ENCODE assay signal across 25 cellular contexts in genomic region chr1:12249181-12249580, GRCh38. TPM values are rescaled to one million over a fixed set of nuclear protein-coding genes. Genes with fewer than 3 reads are reported as not detected.
DNase-seq lines count a peak whose midpoint lies in the region; ATAC-seq and TF ChIP-seq lines count a peak whose summit lies in the region.
"Had no signal": no experiment of that assay in that cellular context is flagged by ENCODE, and none has a peak within 500 bp of the region (broad histone marks: within the 10 kb centered on the region; RNA-seq: fewer than 3 reads in every experiment).

No MANE protein-coding gene starts in this region.

- WGBS in IMR-90 (ENCODE audit: extremely low coverage in 2 of 2, insufficient read length in 1 of 2), 2 experiments: no CpG with 5 or more reads among the region's 1 CpG
- no CpG with 5 or more reads among the region's 1 CpG for WGBS in mesendoderm (ENCODE audit: extremely low coverage, insufficient coverage, low lambda C conversion rate)
- 83 to 100% methylated on average over 1 of the region's 1 CpG for WGBS in esophagus squamous epithelium, 2 donors

- H2AK5ac ChIP-seq in IMR-90 (ENCODE audit: low read depth, low read length) (no peak overlapping the region), mesendoderm (ENCODE audit: low read length) (no peak overlapping the region)

- peaks cover 28% of the 10 kb centered on the region for H3K36me3 ChIP-seq in IMR-90 (ENCODE audit: control insufficient read depth, insufficient read depth, low read length)
- H3K36me3 ChIP-seq in mesendoderm (ENCODE audit: control insufficient read depth, insufficient read depth, low read length): peaks cover 7% of the 10 kb centered on the region
- peaks cover 5 to 100% (median 34%) of the 10 kb centered on the region in 3 donors for H3K36me3 ChIP-seq in esophagus squamous epithelium
- H3K36me3 ChIP-seq in mucosa of descending colon (ENCODE audit: low read depth): peaks cover 3% of the 10 kb centered on the region

- H3K4me2 ChIP-seq in IMR-90 (ENCODE audit: low read depth, low read length) (no peak overlapping the region), mesendoderm (ENCODE audit: low read length) (no peak overlapping the region)
- H3K4me2 ChIP-seq: KMS-11 had no signal

- dilution Hi-C loops in IMR-90 (cut with HindIII; ENCODE audit: low sequenced_read_pairs, unreplicated experiment): no loop called here

- H2BK20ac ChIP-seq in IMR-90 (ENCODE audit: low read depth, low read length): no peak overlapping the region

- H2BK120ac ChIP-seq in IMR-90 (ENCODE audit: low read depth, low read length) (no peak overlapping the region), mesendoderm (ENCODE audit: low read depth, low read length) (no peak overlapping the region)

- no peak overlapping the region for H2BK15ac ChIP-seq in IMR-90 (ENCODE audit: low read depth, low read length)
- no peak overlapping the region for H2BK15ac ChIP-seq in mesendoderm (replicated peaks; ENCODE audit: low read depth)

- H3K9me1 ChIP-seq in IMR-90 (ENCODE audit: insufficient read depth, low read length): no peaks in the 10 kb centered on the region; the same call in 1 of the 2 replicates

- no peak overlapping the region for H4K91ac ChIP-seq in IMR-90 (ENCODE audit: insufficient read depth, low read depth, low read length)

- H3K18ac ChIP-seq in IMR-90 (ENCODE audit: low read depth, low read length): no peak overlapping the region
- H3K18ac ChIP-seq in mesendoderm (ENCODE audit: low read length): no peak overlapping the region

- in situ Hi-C loops in IMR-90 (cut with MboI; ENCODE audit: low sequenced_read_pairs): no loop called here

- TF ChIP-seq POLR2A in IMR-90 (IDR thresholded peaks at IDR 0.05; ENCODE audit: low read depth, low read length) (no peak), esophagus squamous epithelium (IDR thresholded peaks at IDR 0.05) (no peak)

- intact Hi-C loops in IMR-90 (cut with micrococcal nuclease) (no loop called here), esophagus squamous epithelium (cut with DNase I) (no loop called here), mucosa of descending colon (cut with DNase I, micrococcal nuclease) (no loop called here)

- H3K4me1 ChIP-seq in IMR-90 (ENCODE audit: control insufficient read depth, insufficient read depth, low read length): 0 out of 2 replicates have a peak, but pooled peaks cover 3% of the 10 kb centered on the region
- no peaks in the 10 kb centered on the region for H3K4me1 ChIP-seq in mesendoderm (ENCODE audit: control insufficient read depth, low read depth, low read length)
- H3K4me1 ChIP-seq in esophagus squamous epithelium: peaks cover 0 to 24% (median 7%) of the 10 kb centered on the region in 3 donors
- H3K4me1 ChIP-seq in mucosa of descending colon (ENCODE audit: low read depth): no peaks in the 10 kb centered on the region
- H3K4me1 ChIP-seq: foreskin keratinocyte, transverse colon had no signal

- ATAC-seq in IMR-90 (ENCODE audit: low read depth) (peak; percentile 70), mucosa of descending colon (no peak)
- ATAC-seq: activated naive CD8-positive, alpha-beta T cell treated with anti-CD3 and anti-CD28 coated beads, Interleukin-2, amount 50 U/mL, for 24 hours; foreskin keratinocyte; stimulated activated naive CD8-positive, alpha-beta T cell treated with anti-CD3 and anti-CD28 coated beads, Interleukin-15, amount 100 ng/mL, for 72 hours; T-helper 17 cell had no signal

- TF ChIP-seq CTCF in IMR-90 (conservative IDR thresholded peaks at IDR 0.05; ENCODE audit: low read depth, low read length) (no peak), epithelial cell of esophagus (IDR thresholded peaks at IDR 0.05; ENCODE audit: insufficient read depth, low read depth, low read length, missing control alignments) (no peak), esophagus squamous epithelium (IDR thresholded peaks at IDR 0.05) (no peak), mucosa of descending colon (IDR thresholded peaks at IDR 0.05) (no peak)

- no peak overlapping the region for H4K5ac ChIP-seq in IMR-90 (ENCODE audit: low read depth, low read length)
- H4K5ac ChIP-seq in mesendoderm (ENCODE audit: low read length): no peak overlapping the region

- no peak overlapping the region for H2AK9ac ChIP-seq in IMR-90 (replicated peaks; ENCODE audit: low read depth, low read length, poor library complexity)

- H3K79me1 ChIP-seq in IMR-90 (ENCODE audit: low read depth in 1 of 2, low read length in 2 of 2): peaks cover 4 to 12% of the 10 kb centered on the region in 2 experiments; a peak in 2 of 4 replicates
- no peaks in the 10 kb centered on the region for H3K79me1 ChIP-seq in mesendoderm (ENCODE audit: low read length)

- H3K9ac ChIP-seq in IMR-90 (ENCODE audit: low read depth, low read length): no peak overlapping the region
- H3K9ac ChIP-seq in mesendoderm (ENCODE audit: low read length): no peak overlapping the region
- H3K9ac ChIP-seq: KMS-11 had no signal

- no peaks in the 10 kb centered on the region for H4K20me1 ChIP-seq in IMR-90 (ENCODE audit: insufficient read depth, low read length)

- no peaks in the 10 kb centered on the region for H3K9me3 ChIP-seq in IMR-90 (ENCODE audit: control insufficient read depth, insufficient read depth, low read length)
- no peaks in the 10 kb centered on the region for H3K9me3 ChIP-seq in esophagus squamous epithelium
- H3K9me3 ChIP-seq in mucosa of descending colon: no peaks in the 10 kb centered on the region
- H3K9me3 ChIP-seq: transverse colon had no signal

- H3K4me3 ChIP-seq in IMR-90 (ENCODE audit: insufficient read depth, low read depth, low read length) (no peak overlapping the region), epithelial cell of esophagus (ENCODE audit: low read length) (no peak overlapping the region), mesendoderm (ENCODE audit: low read length) (no peak overlapping the region), esophagus squamous epithelium (no peak overlapping the region), mucosa of descending colon (no peak overlapping the region)
- H3K4me3 ChIP-seq: SK-N-MC, transverse colon had no signal

- no peak overlapping the region for H3K4ac ChIP-seq in IMR-90 (ENCODE audit: low read depth, low read length)
- H3K4ac ChIP-seq in mesendoderm (ENCODE audit: low read depth, low read length): no peak overlapping the region

- POLR2A ChIA-PET in IMR-90 (lab: Charles Lee; ENCODE audit: unreplicated experiment): no interaction called here

- no peaks in the 10 kb centered on the region for H3K27me3 ChIP-seq in IMR-90 (ENCODE audit: control insufficient read depth, insufficient read depth, low read length)
- H3K27me3 ChIP-seq in mesendoderm (ENCODE audit: insufficient read depth, low read length, poor library complexity): no peaks in the 10 kb centered on the region
- no peaks in the 10 kb centered on the region for H3K27me3 ChIP-seq in esophagus squamous epithelium
- H3K27me3 ChIP-seq: foreskin keratinocyte, transverse colon had no signal

- no peak overlapping the region for H2AFZ ChIP-seq in IMR-90 (replicated peaks; ENCODE audit: low read length, poor library complexity)

- no peak overlapping the region for H4K8ac ChIP-seq in IMR-90 (ENCODE audit: low read depth in 2 of 2, low read length in 2 of 2)
- no peak overlapping the region for H4K8ac ChIP-seq in mesendoderm (ENCODE audit: low read depth, low read length)

- H2BK5ac ChIP-seq in IMR-90 (ENCODE audit: low read depth, low read length, poor library complexity, severe bottlenecking) (no peak overlapping the region), mesendoderm (ENCODE audit: low read length) (no peak overlapping the region)

- no peaks in the 10 kb centered on the region for H3K79me2 ChIP-seq in mesendoderm (ENCODE audit: control insufficient read depth, insufficient read depth, low read length)

- no TSS peak for BruUV-seq in IMR-90 (replicated peaks; lab: Mats Ljungman, UMichigan)

- no peak overlapping the region for H3K27ac ChIP-seq in IMR-90 (ENCODE audit: insufficient read depth, low read length)
- no peak overlapping the region for H3K27ac ChIP-seq in mesendoderm (ENCODE audit: low read depth, low read length)
- no peak overlapping the region for H3K27ac ChIP-seq in esophagus squamous epithelium
- H3K27ac ChIP-seq: foreskin keratinocyte, HL-60, KMS-11, RWPE1, SK-N-MC, transverse colon, VCaP had no signal

- CTCF ChIA-PET in IMR-90 (lab: Yijun Ruan, JAX): interaction anchor here (0.7 kb wide), 1 partner anchor 24 kb away, joined by 3 read pairs; no protein-coding TSS in a partner anchor

- TF ChIP-seq RAD21 in IMR-90 (IDR thresholded peaks at IDR 0.05; ENCODE audit: low read length): no peak

- no peak overlapping the region for H3K56ac ChIP-seq in IMR-90 (ENCODE audit: extremely low read depth, insufficient read depth, low read length)
- H3K56ac ChIP-seq in mesendoderm (ENCODE audit: low read length): no peak overlapping the region

- H3K14ac ChIP-seq in IMR-90 (replicated peaks; ENCODE audit: low read depth, low read length): no peak overlapping the region

- DNase-seq in GM03348 (ENCODE audit: low spot score) (peak; percentile 53), IMR-90 (peak; percentile 58), epithelial cell of esophagus (ENCODE audit: low read depth) (peak; percentile 17), mesendoderm (peak; percentile 59), esophagus squamous epithelium (lab: John Stamatoyannopoulos, UW) (no peak), foreskin melanocyte (no peak), mucosa of descending colon (no peak)
- DNase-seq in central memory CD4-positive, alpha-beta T cell: no peak
- DNase-seq: activated CD4-positive, alpha-beta T cell treated with anti-CD3 and anti-CD28 coated beads, Interleukin-2, amount 50 U/mL, for 1 hour; activated effector memory CD4-positive, alpha-beta T cell treated with anti-CD3 and anti-CD28 coated beads, Interleukin-2, amount 50 U/mL, for 16 hours; activated naive CD8-positive, alpha-beta T cell treated with anti-CD3 and anti-CD28 coated beads, Interleukin-2, amount 50 U/mL, for 24 hours; hypothalamus; NCI-H1436 treated with DMSO at 0.1 percent for 48 hours; NCI-H2171; NCI-H524; stimulated activated CD4-positive, alpha-beta T cell treated with anti-CD3 and anti-CD28 coated beads, Interleukin-4, amount 100 ng/mL, for 24 hours; stimulated activated naive CD8-positive, alpha-beta T cell treated with anti-CD3 and anti-CD28 coated beads, Interleukin-15, amount 100 ng/mL, for 72 hours; T-helper 17 cell; transverse colon had no signal

- H3K23ac ChIP-seq in IMR-90 (ENCODE audit: low read depth, low read length): no peak overlapping the region
- H3K23ac ChIP-seq in mesendoderm (ENCODE audit: low read length): no peak overlapping the region

TF ChIP-seq in IMR-90, 13 proteins besides CTCF, POLR2A, EP300 and RAD21 (continues in another document):
- TF ChIP-seq CEBPB (IDR thresholded peaks at IDR 0.05; ENCODE audit: low read depth, low read length) (no peak), MAFK (IDR thresholded peaks at IDR 0.05; ENCODE audit: low read depth, low read length) (peak; percentile 74), CHD1 (IDR thresholded peaks at IDR 0.05; ENCODE audit: low read depth, low read length) (no peak)

RNA-seq across cellular contexts. Expression of gene VPS13D, which starts 19.4 kb away (rescaled TPM):
- total RNA-seq in IMR-90 (2012; rRNA removed) (16.3 and 18.1 TPM in 2 replicates), esophagus squamous epithelium (100 to 1,000 TPM in 1 of 4 donors, 10 to 100 TPM in 3; 42.5 to 103 (median 59.8) TPM), mucosa of descending colon (10 to 100 TPM; 70.1 to 96.6 (median 96.6) TPM)
- polyA plus RNA-seq in IMR-90 (2012; rRNA removed): 8.1 and 9.0 TPM in 2 replicates
- polyA plus RNA-seq in IMR-90 (2012; cell fraction: cytosol; rRNA removed): 5.3 and 6.3 TPM in 2 replicates
- 8.3 and 19.1 TPM in 2 replicates for polyA plus RNA-seq in IMR-90 (2012; cell fraction: nucleus; rRNA removed; ENCODE audit: low replicate concordance)
- 5.8 TPM for polyA plus RNA-seq in mesendoderm (2013, experiment 1 of 2)
- 4.2 TPM for polyA plus RNA-seq in mesendoderm (2013, experiment 2 of 2)

Comparison
In these comparisons a context has a peak if more than half of its experiments do, and no peak if none do; other contexts are left out.
1. DNase-seq: peak in GM03348 (single experiment), IMR-90 (single experiment), epithelial cell of esophagus (single experiment) and mesendoderm (single experiment); none in esophagus squamous epithelium (single experiment), central memory CD4-positive, alpha-beta T cell (single experiment), foreskin melanocyte (single experiment) and mucosa of descending colon (0 of 3).